1 cellular context compared by ENCODE assay signal in the genomic region with DNA sequence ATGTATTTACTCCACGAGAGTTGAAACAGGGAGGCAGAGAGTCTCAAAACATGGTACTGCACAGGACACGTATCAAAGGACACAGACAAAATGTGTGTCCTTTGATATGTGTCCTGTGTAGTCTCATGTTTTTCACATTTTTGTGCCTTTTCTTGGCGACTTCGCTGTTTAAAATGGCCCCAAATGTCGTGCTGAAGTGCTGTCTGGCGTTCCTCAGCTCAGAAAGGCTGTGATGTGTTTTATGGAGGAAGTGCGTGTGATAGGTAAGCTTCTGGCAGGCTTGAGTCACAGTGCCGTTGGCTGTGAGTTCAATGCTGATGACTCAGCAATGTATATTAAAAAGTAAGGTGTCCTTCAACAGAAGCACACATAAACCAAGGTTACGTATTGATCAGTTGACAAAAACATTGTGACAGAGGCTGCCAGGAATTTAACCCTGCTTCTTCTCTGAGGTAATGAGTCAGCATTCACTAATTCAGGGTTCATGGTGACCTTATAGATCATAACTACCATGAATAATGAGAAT.
TF ChIP-seq lines count a peak whose summit lies in the region.

No MANE protein-coding gene starts in this region.

TF ChIP-seq in HepG2, 621 proteins besides CTCF, POLR2A, EP300 and RAD21 (continued from another document and continues in another):
- TF ChIP-seq, protein P1, sequence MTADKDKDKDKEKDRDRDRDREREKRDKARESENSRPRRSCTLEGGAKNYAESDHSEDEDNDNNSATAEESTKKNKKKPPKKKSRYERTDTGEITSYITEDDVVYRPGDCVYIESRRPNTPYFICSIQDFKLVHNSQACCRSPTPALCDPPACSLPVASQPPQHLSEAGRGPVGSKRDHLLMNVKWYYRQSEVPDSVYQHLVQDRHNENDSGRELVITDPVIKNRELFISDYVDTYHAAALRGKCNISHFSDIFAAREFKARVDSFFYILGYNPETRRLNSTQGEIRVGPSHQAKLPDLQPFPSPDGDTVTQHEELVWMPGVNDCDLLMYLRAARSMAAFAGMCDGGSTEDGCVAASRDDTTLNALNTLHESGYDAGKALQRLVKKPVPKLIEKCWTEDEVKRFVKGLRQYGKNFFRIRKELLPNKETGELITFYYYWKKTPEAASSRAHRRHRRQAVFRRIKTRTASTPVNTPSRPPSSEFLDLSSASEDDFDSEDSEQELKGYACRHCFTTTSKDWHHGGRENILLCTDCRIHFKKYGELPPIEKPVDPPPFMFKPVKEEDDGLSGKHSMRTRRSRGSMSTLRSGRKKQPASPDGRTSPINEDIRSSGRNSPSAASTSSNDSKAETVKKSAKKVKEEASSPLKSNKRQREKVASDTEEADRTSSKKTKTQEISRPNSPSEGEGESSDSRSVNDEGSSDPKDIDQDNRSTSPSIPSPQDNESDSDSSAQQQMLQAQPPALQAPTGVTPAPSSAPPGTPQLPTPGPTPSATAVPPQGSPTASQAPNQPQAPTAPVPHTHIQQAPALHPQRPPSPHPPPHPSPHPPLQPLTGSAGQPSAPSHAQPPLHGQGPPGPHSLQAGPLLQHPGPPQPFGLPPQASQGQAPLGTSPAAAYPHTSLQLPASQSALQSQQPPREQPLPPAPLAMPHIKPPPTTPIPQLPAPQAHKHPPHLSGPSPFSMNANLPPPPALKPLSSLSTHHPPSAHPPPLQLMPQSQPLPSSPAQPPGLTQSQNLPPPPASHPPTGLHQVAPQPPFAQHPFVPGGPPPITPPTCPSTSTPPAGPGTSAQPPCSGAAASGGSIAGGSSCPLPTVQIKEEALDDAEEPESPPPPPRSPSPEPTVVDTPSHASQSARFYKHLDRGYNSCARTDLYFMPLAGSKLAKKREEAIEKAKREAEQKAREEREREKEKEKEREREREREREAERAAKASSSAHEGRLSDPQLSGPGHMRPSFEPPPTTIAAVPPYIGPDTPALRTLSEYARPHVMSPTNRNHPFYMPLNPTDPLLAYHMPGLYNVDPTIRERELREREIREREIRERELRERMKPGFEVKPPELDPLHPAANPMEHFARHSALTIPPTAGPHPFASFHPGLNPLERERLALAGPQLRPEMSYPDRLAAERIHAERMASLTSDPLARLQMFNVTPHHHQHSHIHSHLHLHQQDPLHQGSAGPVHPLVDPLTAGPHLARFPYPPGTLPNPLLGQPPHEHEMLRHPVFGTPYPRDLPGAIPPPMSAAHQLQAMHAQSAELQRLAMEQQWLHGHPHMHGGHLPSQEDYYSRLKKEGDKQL (CRISPR knock-in tag; IDR thresholded peaks at IDR 0.05; ENCODE audit: low read depth) = no peak
- TF ChIP-seq SP4 (CRISPR knock-in tag; IDR thresholded peaks at IDR 0.05) = no peak
- no peak for TF ChIP-seq TCF7 (IDR thresholded peaks at IDR 0.05; ENCODE audit: low read depth)
- no peak for TF ChIP-seq DR1 (CRISPR knock-in tag; IDR thresholded peaks at IDR 0.05)
- no peak for TF ChIP-seq ZBTB38 (CRISPR knock-in tag; IDR thresholded peaks at IDR 0.05)
- no peak for TF ChIP-seq KDM5B (CRISPR knock-in tag; IDR thresholded peaks at IDR 0.05; ENCODE audit: borderline replicate concordance)
- TF ChIP-seq, protein P2, sequence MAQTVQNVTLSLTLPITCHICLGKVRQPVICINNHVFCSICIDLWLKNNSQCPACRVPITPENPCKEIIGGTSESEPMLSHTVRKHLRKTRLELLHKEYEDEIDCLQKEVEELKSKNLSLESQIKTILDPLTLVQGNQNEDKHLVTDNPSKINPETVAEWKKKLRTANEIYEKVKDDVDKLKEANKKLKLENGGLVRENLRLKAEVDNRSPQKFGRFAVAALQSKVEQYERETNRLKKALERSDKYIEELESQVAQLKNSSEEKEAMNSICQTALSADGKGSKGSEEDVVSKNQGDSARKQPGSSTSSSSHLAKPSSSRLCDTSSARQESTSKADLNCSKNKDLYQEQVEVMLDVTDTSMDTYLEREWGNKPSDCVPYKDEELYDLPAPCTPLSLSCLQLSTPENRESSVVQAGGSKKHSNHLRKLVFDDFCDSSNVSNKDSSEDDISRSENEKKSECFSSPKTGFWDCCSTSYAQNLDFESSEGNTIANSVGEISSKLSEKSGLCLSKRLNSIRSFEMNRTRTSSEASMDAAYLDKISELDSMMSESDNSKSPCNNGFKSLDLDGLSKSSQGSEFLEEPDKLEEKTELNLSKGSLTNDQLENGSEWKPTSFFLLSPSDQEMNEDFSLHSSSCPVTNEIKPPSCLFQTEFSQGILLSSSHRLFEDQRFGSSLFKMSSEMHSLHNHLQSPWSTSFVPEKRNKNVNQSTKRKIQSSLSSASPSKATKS (CRISPR knock-in tag; IDR thresholded peaks at IDR 0.05) = no peak
- TF ChIP-seq, protein P3, sequence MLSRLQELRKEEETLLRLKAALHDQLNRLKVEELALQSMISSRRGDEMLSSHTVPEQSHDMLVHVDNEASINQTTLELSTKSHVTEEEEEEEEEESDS (CRISPR knock-in tag; IDR thresholded peaks at IDR 0.05; ENCODE audit: borderline replicate concordance) = no peak
- TF ChIP-seq GATAD1 (CRISPR knock-in tag; IDR thresholded peaks at IDR 0.05) = 0 out of 2 replicates have a peak, but pooled peaks have one; percentile 38
- peak; percentile 51; the same call in 1 of the 2 replicates for TF ChIP-seq ZNF431 (CRISPR knock-in tag; IDR thresholded peaks at IDR 0.05; ENCODE audit: borderline replicate concordance, low read depth)
- TF ChIP-seq ERF (CRISPR knock-in tag; IDR thresholded peaks at IDR 0.05) = peak; percentile 59; the same call in 1 of the 2 replicates
- TF ChIP-seq ZNF615 (CRISPR knock-in tag; IDR thresholded peaks at IDR 0.05; ENCODE audit: borderline replicate concordance) = no peak
- no peak for TF ChIP-seq ZNF781 (CRISPR knock-in tag; IDR thresholded peaks at IDR 0.05; ENCODE audit: borderline replicate concordance, not compliant biosample characterization)
- TF ChIP-seq, protein P4, sequence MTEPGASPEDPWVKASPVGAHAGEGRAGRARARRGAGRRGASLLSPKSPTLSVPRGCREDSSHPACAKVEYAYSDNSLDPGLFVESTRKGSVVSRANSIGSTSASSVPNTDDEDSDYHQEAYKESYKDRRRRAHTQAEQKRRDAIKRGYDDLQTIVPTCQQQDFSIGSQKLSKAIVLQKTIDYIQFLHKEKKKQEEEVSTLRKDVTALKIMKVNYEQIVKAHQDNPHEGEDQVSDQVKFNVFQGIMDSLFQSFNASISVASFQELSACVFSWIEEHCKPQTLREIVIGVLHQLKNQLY (CRISPR knock-in tag; IDR thresholded peaks at IDR 0.05) = no peak
- 0 out of 2 replicates have a peak, but pooled peaks have one; percentile 59 for TF ChIP-seq ZNF124 (CRISPR knock-in tag; IDR thresholded peaks at IDR 0.05)
- peak; percentile 26 for TF ChIP-seq SKI (IDR thresholded peaks at IDR 0.05; ENCODE audit: partially characterized antibody)
- TF ChIP-seq, protein P5, sequence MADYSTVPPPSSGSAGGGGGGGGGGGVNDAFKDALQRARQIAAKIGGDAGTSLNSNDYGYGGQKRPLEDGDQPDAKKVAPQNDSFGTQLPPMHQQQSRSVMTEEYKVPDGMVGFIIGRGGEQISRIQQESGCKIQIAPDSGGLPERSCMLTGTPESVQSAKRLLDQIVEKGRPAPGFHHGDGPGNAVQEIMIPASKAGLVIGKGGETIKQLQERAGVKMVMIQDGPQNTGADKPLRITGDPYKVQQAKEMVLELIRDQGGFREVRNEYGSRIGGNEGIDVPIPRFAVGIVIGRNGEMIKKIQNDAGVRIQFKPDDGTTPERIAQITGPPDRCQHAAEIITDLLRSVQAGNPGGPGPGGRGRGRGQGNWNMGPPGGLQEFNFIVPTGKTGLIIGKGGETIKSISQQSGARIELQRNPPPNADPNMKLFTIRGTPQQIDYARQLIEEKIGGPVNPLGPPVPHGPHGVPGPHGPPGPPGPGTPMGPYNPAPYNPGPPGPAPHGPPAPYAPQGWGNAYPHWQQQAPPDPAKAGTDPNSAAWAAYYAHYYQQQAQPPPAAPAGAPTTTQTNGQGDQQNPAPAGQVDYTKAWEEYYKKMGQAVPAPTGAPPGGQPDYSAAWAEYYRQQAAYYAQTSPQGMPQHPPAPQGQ (CRISPR knock-in tag; IDR thresholded peaks at IDR 0.05; ENCODE audit: borderline replicate concordance) = no peak
- TF ChIP-seq DNMT1 (CRISPR knock-in tag; IDR thresholded peaks at IDR 0.05) = no peak
- TF ChIP-seq ZNF292 (CRISPR knock-in tag; IDR thresholded peaks at IDR 0.05; ENCODE audit: borderline replicate concordance, low read depth) = no peak
- TF ChIP-seq, protein P6, sequence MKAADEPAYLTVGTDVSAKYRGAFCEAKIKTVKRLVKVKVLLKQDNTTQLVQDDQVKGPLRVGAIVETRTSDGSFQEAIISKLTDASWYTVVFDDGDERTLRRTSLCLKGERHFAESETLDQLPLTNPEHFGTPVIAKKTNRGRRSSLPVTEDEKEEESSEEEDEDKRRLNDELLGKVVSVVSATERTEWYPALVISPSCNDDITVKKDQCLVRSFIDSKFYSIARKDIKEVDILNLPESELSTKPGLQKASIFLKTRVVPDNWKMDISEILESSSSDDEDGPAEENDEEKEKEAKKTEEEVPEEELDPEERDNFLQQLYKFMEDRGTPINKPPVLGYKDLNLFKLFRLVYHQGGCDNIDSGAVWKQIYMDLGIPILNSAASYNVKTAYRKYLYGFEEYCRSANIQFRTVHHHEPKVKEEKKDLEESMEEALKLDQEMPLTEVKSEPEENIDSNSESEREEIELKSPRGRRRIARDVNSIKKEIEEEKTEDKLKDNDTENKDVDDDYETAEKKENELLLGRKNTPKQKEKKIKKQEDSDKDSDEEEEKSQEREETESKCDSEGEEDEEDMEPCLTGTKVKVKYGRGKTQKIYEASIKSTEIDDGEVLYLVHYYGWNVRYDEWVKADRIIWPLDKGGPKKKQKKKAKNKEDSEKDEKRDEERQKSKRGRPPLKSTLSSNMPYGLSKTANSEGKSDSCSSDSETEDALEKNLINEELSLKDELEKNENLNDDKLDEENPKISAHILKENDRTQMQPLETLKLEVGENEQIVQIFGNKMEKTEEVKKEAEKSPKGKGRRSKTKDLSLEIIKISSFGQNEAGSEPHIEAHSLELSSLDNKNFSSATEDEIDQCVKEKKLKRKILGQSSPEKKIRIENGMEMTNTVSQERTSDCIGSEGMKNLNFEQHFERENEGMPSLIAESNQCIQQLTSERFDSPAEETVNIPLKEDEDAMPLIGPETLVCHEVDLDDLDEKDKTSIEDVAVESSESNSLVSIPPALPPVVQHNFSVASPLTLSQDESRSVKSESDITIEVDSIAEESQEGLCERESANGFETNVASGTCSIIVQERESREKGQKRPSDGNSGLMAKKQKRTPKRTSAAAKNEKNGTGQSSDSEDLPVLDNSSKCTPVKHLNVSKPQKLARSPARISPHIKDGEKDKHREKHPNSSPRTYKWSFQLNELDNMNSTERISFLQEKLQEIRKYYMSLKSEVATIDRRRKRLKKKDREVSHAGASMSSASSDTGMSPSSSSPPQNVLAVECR (CRISPR knock-in tag; IDR thresholded peaks at IDR 0.05; ENCODE audit: borderline replicate concordance) = peak; percentile 37; the same call in 1 of the 2 replicates
- peak; percentile 67; the same call in 1 of the 2 replicates for TF ChIP-seq POGZ (CRISPR knock-in tag; IDR thresholded peaks at IDR 0.05)
- TF ChIP-seq, protein P7, sequence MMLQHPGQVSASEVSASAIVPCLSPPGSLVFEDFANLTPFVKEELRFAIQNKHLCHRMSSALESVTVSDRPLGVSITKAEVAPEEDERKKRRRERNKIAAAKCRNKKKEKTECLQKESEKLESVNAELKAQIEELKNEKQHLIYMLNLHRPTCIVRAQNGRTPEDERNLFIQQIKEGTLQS (CRISPR knock-in tag; IDR thresholded peaks at IDR 0.05) = peak; percentile 83
- 0 out of 2 replicates have a peak, but pooled peaks have one; percentile 53 for TF ChIP-seq FOXP1 (IDR thresholded peaks at IDR 0.05)
- peak; percentile 89 for TF ChIP-seq FOXP1 (CRISPR knock-in tag; IDR thresholded peaks at IDR 0.05)
- TF ChIP-seq IRX3 (CRISPR knock-in tag; IDR thresholded peaks at IDR 0.05; ENCODE audit: borderline replicate concordance, low read depth) = no peak
- TF ChIP-seq, protein P8, sequence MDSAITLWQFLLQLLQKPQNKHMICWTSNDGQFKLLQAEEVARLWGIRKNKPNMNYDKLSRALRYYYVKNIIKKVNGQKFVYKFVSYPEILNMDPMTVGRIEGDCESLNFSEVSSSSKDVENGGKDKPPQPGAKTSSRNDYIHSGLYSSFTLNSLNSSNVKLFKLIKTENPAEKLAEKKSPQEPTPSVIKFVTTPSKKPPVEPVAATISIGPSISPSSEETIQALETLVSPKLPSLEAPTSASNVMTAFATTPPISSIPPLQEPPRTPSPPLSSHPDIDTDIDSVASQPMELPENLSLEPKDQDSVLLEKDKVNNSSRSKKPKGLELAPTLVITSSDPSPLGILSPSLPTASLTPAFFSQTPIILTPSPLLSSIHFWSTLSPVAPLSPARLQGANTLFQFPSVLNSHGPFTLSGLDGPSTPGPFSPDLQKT (CRISPR knock-in tag; IDR thresholded peaks at IDR 0.05; ENCODE audit: borderline replicate concordance) = no peak
- TF ChIP-seq ZNF138 (CRISPR knock-in tag; IDR thresholded peaks at IDR 0.05; ENCODE audit: low read depth) = no peak
- TF ChIP-seq SMYD3 (CRISPR knock-in tag; IDR thresholded peaks at IDR 0.05) = no peak
- no peak for TF ChIP-seq ZC3H4 (CRISPR knock-in tag; IDR thresholded peaks at IDR 0.05; ENCODE audit: borderline replicate concordance)
- TF ChIP-seq ZNF672 (CRISPR knock-in tag; IDR thresholded peaks at IDR 0.05) = no peak
- TF ChIP-seq, protein P9, sequence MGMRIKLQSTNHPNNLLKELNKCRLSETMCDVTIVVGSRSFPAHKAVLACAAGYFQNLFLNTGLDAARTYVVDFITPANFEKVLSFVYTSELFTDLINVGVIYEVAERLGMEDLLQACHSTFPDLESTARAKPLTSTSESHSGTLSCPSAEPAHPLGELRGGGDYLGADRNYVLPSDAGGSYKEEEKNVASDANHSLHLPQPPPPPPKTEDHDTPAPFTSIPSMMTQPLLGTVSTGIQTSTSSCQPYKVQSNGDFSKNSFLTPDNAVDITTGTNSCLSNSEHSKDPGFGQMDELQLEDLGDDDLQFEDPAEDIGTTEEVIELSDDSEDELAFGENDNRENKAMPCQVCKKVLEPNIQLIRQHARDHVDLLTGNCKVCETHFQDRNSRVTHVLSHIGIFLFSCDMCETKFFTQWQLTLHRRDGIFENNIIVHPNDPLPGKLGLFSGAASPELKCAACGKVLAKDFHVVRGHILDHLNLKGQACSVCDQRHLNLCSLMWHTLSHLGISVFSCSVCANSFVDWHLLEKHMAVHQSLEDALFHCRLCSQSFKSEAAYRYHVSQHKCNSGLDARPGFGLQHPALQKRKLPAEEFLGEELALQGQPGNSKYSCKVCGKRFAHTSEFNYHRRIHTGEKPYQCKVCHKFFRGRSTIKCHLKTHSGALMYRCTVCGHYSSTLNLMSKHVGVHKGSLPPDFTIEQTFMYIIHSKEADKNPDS (CRISPR knock-in tag; IDR thresholded peaks at IDR 0.05) = no peak
- peak; percentile 38; the same call in 1 of the 2 replicates for TF ChIP-seq SPEN (CRISPR knock-in tag; IDR thresholded peaks at IDR 0.05; ENCODE audit: low read depth)
- TF ChIP-seq, protein P10, sequence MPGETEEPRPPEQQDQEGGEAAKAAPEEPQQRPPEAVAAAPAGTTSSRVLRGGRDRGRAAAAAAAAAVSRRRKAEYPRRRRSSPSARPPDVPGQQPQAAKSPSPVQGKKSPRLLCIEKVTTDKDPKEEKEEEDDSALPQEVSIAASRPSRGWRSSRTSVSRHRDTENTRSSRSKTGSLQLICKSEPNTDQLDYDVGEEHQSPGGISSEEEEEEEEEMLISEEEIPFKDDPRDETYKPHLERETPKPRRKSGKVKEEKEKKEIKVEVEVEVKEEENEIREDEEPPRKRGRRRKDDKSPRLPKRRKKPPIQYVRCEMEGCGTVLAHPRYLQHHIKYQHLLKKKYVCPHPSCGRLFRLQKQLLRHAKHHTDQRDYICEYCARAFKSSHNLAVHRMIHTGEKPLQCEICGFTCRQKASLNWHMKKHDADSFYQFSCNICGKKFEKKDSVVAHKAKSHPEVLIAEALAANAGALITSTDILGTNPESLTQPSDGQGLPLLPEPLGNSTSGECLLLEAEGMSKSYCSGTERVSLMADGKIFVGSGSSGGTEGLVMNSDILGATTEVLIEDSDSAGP (CRISPR knock-in tag; IDR thresholded peaks at IDR 0.05; ENCODE audit: borderline replicate concordance) = no peak
- 0 out of 2 replicates have a peak, but pooled peaks have one; percentile 35 for TF ChIP-seq ZKSCAN8 (CRISPR knock-in tag; IDR thresholded peaks at IDR 0.05; ENCODE audit: borderline replicate concordance)
- no peak for TF ChIP-seq RBM39 (IDR thresholded peaks at IDR 0.05; ENCODE audit: low read depth, low read length, poor library complexity, severe bottlenecking)
- TF ChIP-seq ATF7 (IDR thresholded peaks at IDR 0.05) = peak; percentile 52
- TF ChIP-seq ATF7 (CRISPR knock-in tag; IDR thresholded peaks at IDR 0.05) = no peak; the same call in 1 of the 2 replicates
